24 cellular contexts compared by ENCODE assay signal in the genomic region with DNA sequence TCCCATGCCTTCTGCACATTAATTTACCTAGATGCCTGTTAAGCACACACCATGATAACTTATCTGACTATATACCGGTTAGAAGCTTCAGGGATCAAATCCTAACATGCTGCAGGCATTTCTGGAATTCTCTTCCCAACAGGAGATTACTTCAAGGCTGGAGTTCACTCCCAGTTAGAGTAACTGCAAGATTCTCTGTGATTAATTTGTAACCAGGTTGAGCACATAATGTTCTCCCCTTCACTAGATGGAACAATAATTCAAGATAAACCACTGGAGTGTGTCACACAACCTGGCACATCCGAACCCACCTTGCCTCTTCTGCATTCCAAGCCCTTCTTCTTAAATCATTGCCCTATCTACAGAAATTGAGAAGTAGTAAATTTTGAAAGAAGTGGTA. TPM values are rescaled to one million over a fixed set of nuclear protein-coding genes. Genes with fewer than 3 reads are reported as not detected.
DNase-seq lines count a peak whose midpoint lies in the region; ATAC-seq and TF ChIP-seq lines count a peak whose summit lies in the region.
"Had no signal": no experiment of that assay in that cellular context is flagged by ENCODE, and none has a peak within 500 bp of the region (broad histone marks: within the 10 kb centered on the region; RNA-seq: fewer than 3 reads in every experiment).

No MANE protein-coding gene starts in this region.

- H3K9me3 ChIP-seq in ectodermal cell (ENCODE audit: control insufficient read depth, low read length): no peaks in the 10 kb centered on the region
- H3K9me3 ChIP-seq: SK-N-SH, suprapubic skin had no signal

- no peaks in the 10 kb centered on the region for H3K27me3 ChIP-seq in ectodermal cell (ENCODE audit: control insufficient read depth, insufficient read depth, low read length, poor library complexity, severe bottlenecking)
- H3K27me3 ChIP-seq: cardiac muscle cell, suprapubic skin had no signal

- TF ChIP-seq CTCF in Calu3 (IDR thresholded peaks at IDR 0.05; ENCODE audit: unreplicated experiment): no peak
- no peak for TF ChIP-seq CTCF in progenitor cell of endocrine pancreas (IDR thresholded peaks at IDR 0.05; ENCODE audit: unreplicated experiment)

- no TSS peak for BruUV-seq in Calu3 (replicated peaks; lab: Mats Ljungman, UMichigan)

- H3K4me3 ChIP-seq in ectodermal cell (ENCODE audit: insufficient read depth, low read depth, low read length): no peak overlapping the region
- H3K4me3 ChIP-seq: cardiac muscle cell, suprapubic skin had no signal

- intact Hi-C loops in Calu3 (cut with micrococcal nuclease; ENCODE audit: unreplicated experiment): loop anchor here (5.0 kb wide), 1 partner anchor 306 kb away; no protein-coding TSS in a partner anchor
- intact Hi-C loops in left colon (cut with DNase I, micrococcal nuclease): no loop called here

- WGBS in ectodermal cell, 2 experiments: 63 to 70% methylated on average over 2 of the region's 2 CpGs

- H3K27ac Mint-ChIP-seq in Calu3 (ENCODE audit: unreplicated experiment) (peak overlapping the region; percentile 6), progenitor cell of endocrine pancreas (peak overlapping the region; percentile 91)
- H3K27ac Mint-ChIP-seq: activated T-helper 1 cell treated with anti-CD3 and anti-CD28 coated beads, Interleukin-12 subunit alpha, Interleukin-12 subunit beta, Interleukin-2, Interleukin-4 antibody, amounts not matched to agents 30 ng/mL and 10 ng/mL and 1 ng/mL, durations not matched to agents 14 hours and 24 hours and 36 hours; CD14-positive monocyte; dendritic cell treated with granulocyte-macrophage colony-stimulating factor and Interleukin-4, amounts not matched to agents 40 ng/mL and 50 ng/mL, for 4 days; IgD-negative memory B cell; nephron progenitor cell had no signal

- DNase-seq in Calu3 (no peak), left colon (no peak), progenitor cell of endocrine pancreas (ENCODE audit: low spot score, unreplicated experiment) (no peak), cerebellar cortex (ENCODE audit: low spot score) (no peak), DMS114 treated with DMSO at 0.1 percent for 48 hours (lab: John Stamatoyannopoulos, UW; ENCODE audit: unreplicated experiment) (no peak), NCI-H1417 treated with DMSO at 0.1 percent for 48 hours (lab: John Stamatoyannopoulos, UW) (no peak)
- DNase-seq: activated naive CD4-positive, alpha-beta T cell treated with anti-CD3 and anti-CD28 coated beads, Interleukin-2, amount 50 U/mL, for 16 hours; left cardiac atrium; NCI-H1105; NCI-H2081; NCI-H82; nephron progenitor cell; posterior cingulate gyrus; SK-N-SH; stimulated activated CD4-positive, alpha-beta T cell treated with anti-CD3 and anti-CD28 coated beads, Interleukin-1b, Interleukin-23, amount 100 ng/mL, for 48 hours; WERI-Rb-1 had no signal

- H3K27me3 Mint-ChIP-seq in Calu3 (ENCODE audit: unreplicated experiment): no peaks in the 10 kb centered on the region
- H3K27me3 Mint-ChIP-seq in progenitor cell of endocrine pancreas: no peaks in the 10 kb centered on the region
- H3K27me3 Mint-ChIP-seq: dendritic cell treated with granulocyte-macrophage colony-stimulating factor and Interleukin-4, amounts not matched to agents 40 ng/mL and 50 ng/mL, for 4 days; IgD-negative memory B cell had no signal

- H3K36me3 Mint-ChIP-seq in Calu3 (ENCODE audit: insufficient read depth, unreplicated experiment): peaks cover 5% of the 10 kb centered on the region
- peaks cover 36% of the 10 kb centered on the region for H3K36me3 Mint-ChIP-seq in progenitor cell of endocrine pancreas (ENCODE audit: insufficient read depth)
- H3K36me3 Mint-ChIP-seq: CD14-positive monocyte, IgD-negative memory B cell had no signal

- no peaks in the 10 kb centered on the region for H3K36me3 ChIP-seq in ectodermal cell (ENCODE audit: control insufficient read depth, insufficient read depth, low read length)
- H3K36me3 ChIP-seq: cardiac muscle cell, suprapubic skin, WERI-Rb-1 had no signal

- H3K4me3 Mint-ChIP-seq in Calu3 (ENCODE audit: low read depth, unreplicated experiment) (peak overlapping the region; percentile 44), progenitor cell of endocrine pancreas (ENCODE audit: low read depth) (no peak overlapping the region)
- H3K4me3 Mint-ChIP-seq: activated T-helper 1 cell treated with anti-CD3 and anti-CD28 coated beads, Interleukin-12 subunit alpha, Interleukin-12 subunit beta, Interleukin-2, Interleukin-4 antibody, amounts not matched to agents 30 ng/mL and 10 ng/mL and 1 ng/mL, durations not matched to agents 14 hours and 24 hours and 36 hours; CD14-positive monocyte; dendritic cell treated with granulocyte-macrophage colony-stimulating factor and Interleukin-4, amounts not matched to agents 40 ng/mL and 50 ng/mL, for 4 days; IgD-negative memory B cell; nephron progenitor cell had no signal

- no peaks in the 10 kb centered on the region for H3K4me1 ChIP-seq in ectodermal cell (ENCODE audit: control insufficient read depth, insufficient read depth, low read length)
- H3K4me1 ChIP-seq: suprapubic skin had no signal

- CTCF ChIA-PET in Calu3 (lab: Charles Lee): no interaction called here

- peak overlapping the region; percentile 44 for H3K27ac ChIP-seq in ectodermal cell (ENCODE audit: insufficient read depth, low read depth, low read length, poor library complexity, severe bottlenecking)
- H3K27ac ChIP-seq: suprapubic skin, WERI-Rb-1 had no signal

- H3K9me3 Mint-ChIP-seq in Calu3 (ENCODE audit: low read depth, unreplicated experiment) (peaks cover 5% of the 10 kb centered on the region), progenitor cell of endocrine pancreas (ENCODE audit: low read depth) (peaks cover 45% of the 10 kb centered on the region)
- H3K9me3 Mint-ChIP-seq: activated T-helper 1 cell treated with anti-CD3 and anti-CD28 coated beads, Interleukin-12 subunit alpha, Interleukin-12 subunit beta, Interleukin-2, Interleukin-4 antibody, amounts not matched to agents 30 ng/mL and 10 ng/mL and 1 ng/mL, durations not matched to agents 14 hours and 24 hours and 36 hours had no signal

- ATAC-seq in left colon (peak; percentile 70), GM19463 (IDR thresholded peaks at IDR 0.05; ENCODE audit: unreplicated experiment) (no peak)
- ATAC-seq: left cardiac atrium had no signal

- H3K4me1 Mint-ChIP-seq in Calu3 (ENCODE audit: low read depth, unreplicated experiment) (peaks cover 37% of the 10 kb centered on the region), progenitor cell of endocrine pancreas (ENCODE audit: low read depth) (peaks cover 20% of the 10 kb centered on the region)
- H3K4me1 Mint-ChIP-seq: CD14-positive monocyte, IgD-negative memory B cell, nephron progenitor cell had no signal

RNA-seq across cellular contexts. Expression of gene UGT2A3, which starts 11.8 kb away (rescaled TPM):
- 2.9 and 5.2 TPM in 2 replicates for total RNA-seq in Calu3 (2022)
- not detected for polyA plus RNA-seq in ectodermal cell (2013, experiment 1 of 4)
- not detected for polyA plus RNA-seq in ectodermal cell (2013, experiment 2 of 4)
- not detected for polyA plus RNA-seq in ectodermal cell (2013, experiment 3 of 4)
- not detected for polyA plus RNA-seq in ectodermal cell (2013, experiment 4 of 4)
- 100 to 1,000 TPM; 119 to 134 TPM for total RNA-seq in left colon
- 0.67 TPM in 2 replicates for total RNA-seq in progenitor cell of endocrine pancreas
- total RNA-seq: activated T-helper 1 cell treated with anti-CD3 and anti-CD28 coated beads, Interleukin-12 subunit alpha, Interleukin-12 subunit beta, Interleukin-2, Interleukin-4 antibody, amounts not matched to agents 30 ng/mL and 10 ng/mL and 1 ng/mL, durations not matched to agents 14 hours and 24 hours and 36 hours; cardiac muscle cell; left cardiac atrium had no signal
- polyA plus RNA-seq: cardiac muscle cell, CD14-positive monocyte, IgD-negative memory B cell, SK-N-SH had no signal

Comparison
In these comparisons a context has a peak if more than half of its experiments do, and no peak if none do; other contexts are left out.
1. RNA of gene UGT2A3, which starts 11.8 kb away (total RNA-seq): 119 to 134 TPM in left colon; 2.9 to 5.2 TPM in Calu3 and 0.67 TPM in progenitor cell of endocrine pancreas; every median in the first group is over 10 times any median in the second.